In the genomic region with DNA sequence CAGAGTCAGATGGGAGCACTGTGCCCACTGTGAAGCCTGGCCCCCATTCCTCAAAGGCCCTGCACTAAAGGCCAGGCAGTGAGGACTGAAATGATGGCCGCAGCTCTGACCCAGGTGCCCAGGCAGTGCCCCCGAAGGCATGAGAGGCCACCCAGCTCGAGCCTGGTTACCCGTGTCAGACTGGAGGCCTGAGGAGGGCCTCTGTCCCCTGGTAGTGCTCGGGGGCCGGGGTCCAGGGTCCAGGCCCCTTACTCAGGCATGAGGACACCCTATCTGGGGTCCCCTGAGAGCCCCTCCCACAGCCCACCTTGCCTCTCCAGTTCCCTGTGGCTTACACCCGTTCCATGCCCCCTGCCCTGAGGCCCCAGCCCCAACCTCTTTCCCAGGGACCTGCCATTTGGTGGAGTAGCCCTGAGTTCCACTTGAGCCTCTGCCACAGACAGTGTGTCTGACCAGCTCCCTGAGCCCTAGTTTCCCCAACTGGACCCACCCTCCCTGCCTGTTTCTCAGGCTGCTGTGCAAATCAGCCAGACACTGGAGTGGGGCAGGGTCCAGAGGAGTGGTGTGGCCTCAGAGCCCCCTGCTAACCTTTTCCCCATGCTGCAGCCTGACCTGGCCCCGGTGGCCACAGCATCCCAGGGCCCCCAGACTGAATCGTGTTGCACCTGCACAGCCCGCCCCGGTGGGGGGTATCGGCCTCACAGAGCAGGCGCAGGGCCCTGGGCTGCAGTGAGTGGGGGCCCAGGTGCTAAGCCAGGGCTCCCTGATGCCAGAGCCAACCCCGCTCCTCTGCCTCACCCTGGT, we compare ENCODE assay signal across 8 cellular contexts. TPM values are rescaled to one million over a fixed set of nuclear protein-coding genes. Genes with fewer than 3 reads are reported as not detected.
A peak's percentile ranks its signal among the peaks of the same experiment; 100 is the strongest.
DNase-seq lines count a peak whose midpoint lies in the region; ATAC-seq and TF ChIP-seq lines count a peak whose summit lies in the region.

No MANE protein-coding gene starts in this region.

- no peaks in the 10 kb centered on the region for H3K9me3 ChIP-seq in BLaER1
- H3K9me3 ChIP-seq in NT2/D1 (ENCODE audit: insufficient read depth, low read length): no peaks in the 10 kb centered on the region
- no peaks in the 10 kb centered on the region for H3K9me3 ChIP-seq in effector memory CD4-positive, alpha-beta T cell (ENCODE audit: control insufficient read depth, low read length)

- H3K4me3 ChIP-seq in BLaER1 (peak overlapping the region; percentile 66), NT2/D1 (ENCODE audit: insufficient read length, low read depth) (no peak overlapping the region)
- H3K4me3 ChIP-seq in effector memory CD4-positive, alpha-beta T cell (ENCODE audit: insufficient read depth, low read depth, low read length, poor library complexity, severe bottlenecking): peak overlapping the region; percentile 46

- H3K36me3 ChIP-seq in BLaER1: peaks cover 86% of the 10 kb centered on the region
- peaks cover 85% of the 10 kb centered on the region for H3K36me3 ChIP-seq in NT2/D1 (ENCODE audit: insufficient read depth, insufficient read length, low read length)
- peaks cover 58% of the 10 kb centered on the region for H3K36me3 ChIP-seq in effector memory CD4-positive, alpha-beta T cell (ENCODE audit: control insufficient read depth, insufficient read depth, low read length)

- ATAC-seq in HG03135 (IDR thresholded peaks at IDR 0.05; ENCODE audit: unreplicated experiment): no peak
- ATAC-seq in HG03432 (IDR thresholded peaks at IDR 0.05; ENCODE audit: unreplicated experiment): no peak

- peak overlapping the region; percentile 100 for H3K9ac ChIP-seq in BLaER1
- peak overlapping the region; percentile 33 for H3K9ac ChIP-seq in NT2/D1 (ENCODE audit: insufficient read length, low read depth)

- H3K4me1 ChIP-seq in BLaER1 (peaks cover 97% of the 10 kb centered on the region), NT2/D1 (ENCODE audit: insufficient read depth, insufficient read length) (peaks cover 27% of the 10 kb centered on the region)
- H3K4me1 ChIP-seq in effector memory CD4-positive, alpha-beta T cell (ENCODE audit: control insufficient read depth, insufficient read depth, low read length, poor library complexity, severe bottlenecking): peaks cover 85% of the 10 kb centered on the region

- no peaks in the 10 kb centered on the region for H3K9me3 Mint-ChIP-seq in neural crest cell

- peak overlapping the region; percentile 99 for H3K4me2 ChIP-seq in BLaER1

- H3K27ac ChIP-seq in BLaER1: peak overlapping the region; percentile 100
- H3K27ac ChIP-seq in effector memory CD4-positive, alpha-beta T cell (ENCODE audit: insufficient read depth, low read length, poor library complexity, severe bottlenecking): peak overlapping the region; percentile 88

- H3K27me3 ChIP-seq in BLaER1 (no peaks in the 10 kb centered on the region), NT2/D1 (ENCODE audit: insufficient read depth, insufficient read length) (no peaks in the 10 kb centered on the region)
- no peaks in the 10 kb centered on the region for H3K27me3 ChIP-seq in effector memory CD4-positive, alpha-beta T cell (replicated peaks; ENCODE audit: control insufficient read depth, insufficient read depth, low read length, poor library complexity, severe bottlenecking)

- TF ChIP-seq CTCF in neural crest cell (conservative IDR thresholded peaks at IDR 0.05): no peak
- no peak for TF ChIP-seq CTCF in GM20000 (IDR thresholded peaks at IDR 0.05; ENCODE audit: extremely low read depth, missing control alignments)
- no peak for TF ChIP-seq CTCF in GM10266 (IDR thresholded peaks at IDR 0.05; ENCODE audit: control insufficient read depth, insufficient read depth, low read depth, missing control alignments)

- no peaks in the 10 kb centered on the region for H4K20me1 ChIP-seq in BLaER1

- no peaks in the 10 kb centered on the region for H3K27me3 Mint-ChIP-seq in neural crest cell (ENCODE audit: low read depth)

- H3K4me3 Mint-ChIP-seq in neural crest cell: no peak overlapping the region

- no peak for DNase-seq in NT2/D1 (ENCODE audit: low read depth, low spot score)
- no peak for DNase-seq in effector memory CD4-positive, alpha-beta T cell
- DNase-seq in neural crest cell (ENCODE audit: low read depth, low spot score): no peak
- no peak for DNase-seq in GM20000 (ENCODE audit: low spot score)
- DNase-seq in GM10266 (ENCODE audit: extremely low spot score): no peak

- H3K4me1 Mint-ChIP-seq in neural crest cell: peaks cover 15% of the 10 kb centered on the region

- H3K36me3 Mint-ChIP-seq in neural crest cell (ENCODE audit: low read depth): no peaks in the 10 kb centered on the region

- H3K27ac Mint-ChIP-seq in neural crest cell (ENCODE audit: unreplicated experiment): peak overlapping the region; percentile 75

RNA-seq across cellular contexts. Expression of gene ANKRD13D, which starts 10.8 kb away (rescaled TPM):
- total RNA-seq in neural crest cell: 58.9 and 71.8 TPM in 2 replicates

RNA-seq across cellular contexts. Expression of gene GRK2, which starts 12.1 kb away (rescaled TPM):
- total RNA-seq in neural crest cell: 51.3 and 55.1 TPM in 2 replicates

RNA-seq across cellular contexts. Expression of gene SSH3, which starts 25.0 kb away (rescaled TPM):
- 3.0 and 3.3 TPM in 2 replicates for total RNA-seq in neural crest cell
